In genomic region chr1:97920832-97921571, GRCh38 we compare ENCODE assay signal across 8 cellular contexts. TPM values are rescaled to one million over a fixed set of nuclear protein-coding genes. Genes with fewer than 3 reads are reported as not detected.
DNase-seq lines count a peak whose midpoint lies in the region; ATAC-seq lines count a peak whose summit lies in the region.

Gene DPYD (minus strand): TSS chr1:97921034. CDS start chr1:97920922, 112 bp downstream.

- H3K4me3 ChIP-seq in aorta (ENCODE audit: low read length in 2 of 2): peak within 1 kb of the TSS; percentile 51 to 78

- H3K27me3 ChIP-seq in aorta (ENCODE audit: control insufficient read depth in 1 of 2, insufficient read depth in 2 of 2, low read length in 1 of 2): no peaks in the 10 kb centered on the region

- DNase-seq in NCI-H1694 (lab: John Stamatoyannopoulos, UW) (peak; percentile 82), T-helper 2 cell (peak; percentile 69 to 94 (median 76)), anterior cingulate cortex (lab: John Stamatoyannopoulos, UW) (peak; percentile 25 to 93 (median 82)), hepatic stellate cell (ENCODE audit: low spot score) (peak; percentile 76), renal cortical epithelial cell (ENCODE audit: low read depth) (peak; percentile 86), aorta (peak; percentile 92 to 95)

- WGBS in aorta, 2 donors: 0% methylated on average over 41 to 50 of the region's 50 CpGs

- no peaks in the 10 kb centered on the region for H3K4me1 ChIP-seq in aorta (ENCODE audit: control insufficient read depth in 1 of 2, insufficient read depth in 2 of 2, low read length in 2 of 2)

- intact Hi-C loops in aorta (cut with DNase I): no loop called here

- no peaks in the 10 kb centered on the region for H3K36me3 ChIP-seq in aorta (ENCODE audit: control insufficient read depth in 1 of 2, insufficient read depth in 2 of 2, low read length in 1 of 2)

- H3K9me3 ChIP-seq in aorta (ENCODE audit: control insufficient read depth, low read length): no peaks in the 10 kb centered on the region

- H3K27ac ChIP-seq in aorta (ENCODE audit: low read depth in 1 of 2, low read length in 2 of 2): peak within 1 kb of the TSS in 1 of 2 donors; percentile 38

- ATAC-seq in GM18499 (IDR thresholded peaks at IDR 0.05; ENCODE audit: insufficient read depth, unreplicated experiment) (peak; percentile 77), HG02885 (IDR thresholded peaks at IDR 0.05; ENCODE audit: poor library complexity, unreplicated experiment) (peak; percentile 87), aorta (ENCODE audit: low FRiP score) (peak; percentile 97)

RNA-seq across cellular contexts. Expression of gene DPYD, which starts in this region (rescaled TPM):
- total RNA-seq in renal cortical epithelial cell (6.8 and 37.5 TPM in 2 replicates), aorta (10 to 100 TPM; 39.2 to 51.3 TPM)
- polyA plus RNA-seq in aorta: 10 to 100 TPM; 16.2 to 18.9 TPM
